8 cellular contexts compared by ENCODE assay signal in the genomic region with DNA sequence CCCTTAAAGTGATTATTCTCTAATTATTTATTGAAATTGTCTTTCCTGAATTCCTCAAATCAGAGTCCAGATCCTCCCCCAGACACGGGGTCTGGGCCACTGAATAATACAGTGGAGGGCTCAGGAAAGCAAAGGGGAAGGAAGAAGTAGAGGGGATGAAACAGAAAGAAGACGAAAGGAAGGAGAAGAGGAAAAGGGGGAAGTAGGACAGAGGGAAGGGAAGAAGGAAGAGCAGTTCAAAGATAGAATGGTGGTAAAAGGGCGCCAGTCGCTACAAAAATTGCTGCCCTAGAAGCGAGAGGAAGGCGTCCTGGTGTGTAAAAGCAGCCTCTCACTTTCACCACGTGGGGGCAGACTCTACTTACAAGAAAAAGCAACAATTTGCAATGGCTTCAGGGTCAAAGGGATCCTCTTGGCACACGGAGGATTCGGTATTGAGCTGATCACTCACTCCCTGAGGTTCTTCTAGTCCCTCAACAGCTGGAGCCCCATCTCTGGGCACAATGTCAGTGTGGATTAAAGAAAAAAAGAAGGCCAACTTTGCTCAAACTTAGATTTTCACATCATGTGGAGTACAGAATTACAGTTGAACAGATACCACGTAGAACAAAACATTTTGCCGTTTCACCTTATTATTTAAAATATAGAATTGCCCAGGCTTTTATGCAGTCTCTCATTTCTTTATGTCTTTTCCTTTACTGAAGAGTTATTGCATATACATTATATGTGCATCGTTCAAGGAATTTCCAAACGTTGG. TPM values are rescaled to one million over a fixed set of nuclear protein-coding genes. Genes with fewer than 3 reads are reported as not detected.
DNase-seq lines count a peak whose midpoint lies in the region; ATAC-seq lines count a peak whose summit lies in the region.

No MANE protein-coding gene starts in this region.

- intact Hi-C loops in activated CD4-positive, alpha-beta memory T cell treated with anti-CD3 and anti-CD28 coated beads for 36 hours (cut with micrococcal nuclease): loop anchor here (1.0 kb wide), 3 partner anchors 130 to 595 kb away; no protein-coding TSS in a partner anchor

- peaks cover 21% of the 10 kb centered on the region for H3K4me1 Mint-ChIP-seq in activated CD4-positive, alpha-beta memory T cell treated with anti-CD3 and anti-CD28 coated beads for 36 hours (ENCODE audit: low read depth)
- H3K4me1 Mint-ChIP-seq in memory B cell: peaks cover 3% of the 10 kb centered on the region

- CTCF ChIA-PET in activated CD4-positive, alpha-beta memory T cell treated with anti-CD3 and anti-CD28 coated beads for 36 hours (lab: Charles Lee): interaction anchor here (0.6 to 7.6 kb wide), 22 partner anchors 8 to 597 kb away, joined by 3 to 180 read pairs (median 4); no protein-coding TSS in a partner anchor

- H3K4me3 Mint-ChIP-seq in activated CD4-positive, alpha-beta memory T cell treated with anti-CD3 and anti-CD28 coated beads for 36 hours: no peak overlapping the region
- no peak overlapping the region for H3K4me3 Mint-ChIP-seq in memory B cell

- H3K36me3 Mint-ChIP-seq in activated CD4-positive, alpha-beta memory T cell treated with anti-CD3 and anti-CD28 coated beads for 36 hours: no peaks in the 10 kb centered on the region
- H3K36me3 Mint-ChIP-seq in memory B cell: no peaks in the 10 kb centered on the region

- H2AFZ ChIP-seq in ACC112 (ENCODE audit: low read length, unreplicated experiment): peak overlapping the region; percentile 74

- no peak overlapping the region for H3K27ac ChIP-seq in ACC112 (ENCODE audit: low read depth, low read length)

- H3K9me3 Mint-ChIP-seq in activated CD4-positive, alpha-beta memory T cell treated with anti-CD3 and anti-CD28 coated beads for 36 hours: no peaks in the 10 kb centered on the region
- H3K9me3 Mint-ChIP-seq in memory B cell: no peaks in the 10 kb centered on the region

- POLR2A ChIA-PET in activated CD4-positive, alpha-beta memory T cell treated with anti-CD3 and anti-CD28 coated beads for 36 hours (lab: Charles Lee): no interaction called here

- H3K36me3 ChIP-seq in ACC112 (ENCODE audit: insufficient read depth, low read length): no peaks in the 10 kb centered on the region

- peaks cover 4% of the 10 kb centered on the region for H3K4me1 ChIP-seq in ACC112 (ENCODE audit: control insufficient read depth, insufficient read depth, low read length, unreplicated experiment)

- DNase-seq in HK-2 (ENCODE audit: unreplicated experiment) (peak; percentile 57), NCI-H748 treated with DMSO at 0.1 percent for 48 hours (lab: John Stamatoyannopoulos, UW) (peak; percentile 72), ecto neural progenitor cell (ENCODE audit: low spot score) (peak; percentile 74), memory B cell (ENCODE audit: low spot score in 2 of 2) (peak; percentile 38 to 39)
- peak; percentile 75 for DNase-seq in activated CD4-positive, alpha-beta memory T cell treated with anti-CD3 and anti-CD28 coated beads for 36 hours
- DNase-seq in stimulated activated CD8-positive, alpha-beta memory T cell treated with anti-CD3 and anti-CD28 coated beads, Interleukin-15, amount 100 ng/mL, for 48 hours (ENCODE audit: low read depth in 2 of 2): peak; percentile 12 to 42

- H3K27me3 Mint-ChIP-seq in activated CD4-positive, alpha-beta memory T cell treated with anti-CD3 and anti-CD28 coated beads for 36 hours: peaks cover 6% of the 10 kb centered on the region
- peaks cover 33% of the 10 kb centered on the region for H3K27me3 Mint-ChIP-seq in memory B cell

- H3K27me3 ChIP-seq in ACC112 (ENCODE audit: insufficient read depth, low read length): peaks cover 14% of the 10 kb centered on the region

- ATAC-seq in GM18867 (IDR thresholded peaks at IDR 0.05; ENCODE audit: unreplicated experiment): peak; percentile 80
- ATAC-seq in memory B cell (ENCODE audit: low read depth): peak; percentile 61

- no peak overlapping the region for H3K4me3 ChIP-seq in ACC112 (ENCODE audit: low read depth, low read length)

- no peak overlapping the region for H3K27ac Mint-ChIP-seq in activated CD4-positive, alpha-beta memory T cell treated with anti-CD3 and anti-CD28 coated beads for 36 hours
- no peak overlapping the region for H3K27ac Mint-ChIP-seq in memory B cell

- H3K79me2 ChIP-seq in ACC112 (ENCODE audit: control insufficient read depth, insufficient read depth, low read length, unreplicated experiment): no peaks in the 10 kb centered on the region

RNA-seq across cellular contexts. Expression of a gene that starts 31.4 kb away (rescaled TPM):
- not detected for total RNA-seq in activated CD4-positive, alpha-beta memory T cell treated with anti-CD3 and anti-CD28 coated beads for 36 hours
